2 cellular contexts compared by ENCODE assay signal in genomic region chr3:62142696-62143095, GRCh38.
TF ChIP-seq lines count a peak whose summit lies in the region.

No MANE protein-coding gene starts in this region.

TF ChIP-seq in H1, 55 proteins besides CTCF, POLR2A, EP300 and RAD21 (continued from another document):
- TF ChIP-seq ATF2 (IDR thresholded peaks at IDR 0.05; ENCODE audit: low read length) (no peak), KDM5A (IDR thresholded peaks at IDR 0.05; ENCODE audit: low read length) (no peak)

TF ChIP-seq in HEK293T, 16 proteins besides CTCF, POLR2A, EP300 and RAD21 (continued from another document):
- no peak for TF ChIP-seq FOXM1 (IDR thresholded peaks at IDR 0.05; ENCODE audit: borderline replicate concordance)
- no peak for TF ChIP-seq SP1 (IDR thresholded peaks at IDR 0.05)
- no peak for TF ChIP-seq L3MBTL2 (conservative IDR thresholded peaks at IDR 0.05)
- TF ChIP-seq ARNT (IDR thresholded peaks at IDR 0.05), result no peak
- no peak for TF ChIP-seq ELF4 (IDR thresholded peaks at IDR 0.05)
- no peak for TF ChIP-seq ZNF384 (IDR thresholded peaks at IDR 0.05)
- TF ChIP-seq LEF1 (IDR thresholded peaks at IDR 0.05; ENCODE audit: borderline replicate concordance), result no peak
